ENCODE assay signal across 19 cellular contexts in genomic region chr22:17994424-17995108, GRCh38. TPM values are rescaled to one million over a fixed set of nuclear protein-coding genes. Genes with fewer than 3 reads are reported as not detected.
DNase-seq lines count a peak whose midpoint lies in the region; ATAC-seq and TF ChIP-seq lines count a peak whose summit lies in the region.
"Had no signal": no experiment of that assay in that cellular context is flagged by ENCODE, and none has a peak within 500 bp of the region (broad histone marks: within the 10 kb centered on the region; RNA-seq: fewer than 3 reads in every experiment).

No MANE protein-coding gene starts in this region.

- H3K79me2 ChIP-seq in OCI-LY7 (ENCODE audit: insufficient read depth, low read depth, low read length), result peaks cover 96% of the 10 kb centered on the region

- no peak for ATAC-seq in GM18520 (IDR thresholded peaks at IDR 0.05; ENCODE audit: unreplicated experiment)
- ATAC-seq: A549 had no signal

- H3K4me1 ChIP-seq in OCI-LY7 (ENCODE audit: insufficient read depth, low read length, poor library complexity, severe bottlenecking), result peaks cover 97% of the 10 kb centered on the region
- H3K4me1 ChIP-seq in sigmoid colon, result peaks cover 0 to 72% (median 53%) of the 10 kb centered on the region in 4 donors

- H4K20me1 ChIP-seq in OCI-LY7 (ENCODE audit: insufficient read depth, low read length), result peaks cover 38% of the 10 kb centered on the region

- no peaks in the 10 kb centered on the region for H3K9me3 Mint-ChIP-seq in activated naive CD8-positive, alpha-beta T cell (ENCODE audit: low read depth)
- H3K9me3 Mint-ChIP-seq in activated naive CD8-positive, alpha-beta T cell treated with anti-CD3 and anti-CD28 coated beads for 36 hours, result no peaks in the 10 kb centered on the region
- H3K9me3 Mint-ChIP-seq: activated T-helper 1 cell treated with anti-CD3 and anti-CD28 coated beads, Interleukin-12 subunit alpha, Interleukin-12 subunit beta, Interleukin-2, Interleukin-4 antibody, amounts not matched to agents 30 ng/mL and 10 ng/mL and 1 ng/mL, durations not matched to agents 14 hours and 24 hours and 36 hours; H9 had no signal

- POLR2A ChIA-PET in OCI-LY7 (lab: Charles Lee), result interaction anchor here (0.6 to 2.3 kb wide), 5 partner anchors 30 to 96 kb away, joined by 3 to 7 read pairs (median 3); no protein-coding TSS in a partner anchor

- H3K27me3 ChIP-seq in sigmoid colon, result no peaks in the 10 kb centered on the region
- H3K27me3 ChIP-seq: SJSA1, vagina had no signal

- H2AFZ ChIP-seq in OCI-LY7 (ENCODE audit: low read length), result no peak overlapping the region

- BruUV-seq in OCI-LY7 (replicated peaks; lab: Mats Ljungman, UMichigan), result no TSS peak

- no peak for DNase-seq in activated naive CD8-positive, alpha-beta T cell treated with anti-CD3 and anti-CD28 coated beads for 36 hours
- DNase-seq in OCI-LY7 (ENCODE audit: low spot score) (peak; percentile 89), glomerular visceral epithelial cell (ENCODE audit: extremely low spot score) (peak; percentile 83), sigmoid colon (peak; percentile 14), SK-N-DZ (ENCODE audit: low spot score) (no peak)
- no peak for DNase-seq in activated CD4-positive, alpha-beta T cell treated with anti-CD3 and anti-CD28 coated beads, Interleukin-2, amount 50 U/mL, for 48 hours
- DNase-seq: activated CD4-positive, alpha-beta T cell treated with anti-CD3 and anti-CD28 coated beads, Interleukin-2, amount 50 U/mL, for 4 hours; caudate nucleus; COR-L47; H9; hippocampal formation; NCI-H1930; NCI-H510A had no signal

- WGBS in sigmoid colon, 2 donors, result 69 to 81% methylated on average over 10 of the region's 10 CpGs

- intact Hi-C loops in OCI-LY7 (cut with micrococcal nuclease; ENCODE audit: unreplicated experiment), result loop anchor here (5.0 kb wide), 1 partner anchor 72 kb away; no protein-coding TSS in a partner anchor
- intact Hi-C loops in sigmoid colon (cut with DNase I), result no loop called here

- H3K4me2 ChIP-seq in OCI-LY7 (ENCODE audit: low read length), result peak overlapping the region; percentile 90
- H3K4me2 ChIP-seq: A549 had no signal

- TF ChIP-seq CTCF in OCI-LY7 (conservative IDR thresholded peaks at IDR 0.05; ENCODE audit: low read length) (peak; percentile 47), sigmoid colon (IDR thresholded peaks at IDR 0.05) (no peak)

- H3K9me2 ChIP-seq in OCI-LY7 (ENCODE audit: insufficient read depth, low read length), result no peaks in the 10 kb centered on the region

- TF ChIP-seq POLR2A in sigmoid colon (IDR thresholded peaks at IDR 0.05), result no peak

- H3K36me3 Mint-ChIP-seq in activated naive CD8-positive, alpha-beta T cell, result no peaks in the 10 kb centered on the region
- peaks cover 5% of the 10 kb centered on the region for H3K36me3 Mint-ChIP-seq in activated naive CD8-positive, alpha-beta T cell treated with anti-CD3 and anti-CD28 coated beads for 36 hours

- peaks cover 28% of the 10 kb centered on the region for H3K36me3 ChIP-seq in OCI-LY7 (ENCODE audit: insufficient read depth, low read length)
- H3K36me3 ChIP-seq in sigmoid colon, result no peaks in the 10 kb centered on the region
- H3K36me3 ChIP-seq: vagina had no signal

- CTCF ChIA-PET in OCI-LY7 (lab: Charles Lee; ENCODE audit: unreplicated experiment), result no interaction called here

- H3K4me3 ChIP-seq in OCI-LY7 (ENCODE audit: low read depth, low read length, poor library complexity, severe bottlenecking), result peak overlapping the region; percentile 62
- H3K4me3 ChIP-seq in sigmoid colon, result no peak overlapping the region
- H3K4me3 ChIP-seq: A549, SJSA1, vagina had no signal

- TF ChIP-seq EP300 in sigmoid colon (IDR thresholded peaks at IDR 0.05), result no peak

- H3K27ac ChIP-seq in OCI-LY7 (ENCODE audit: low read depth, low read length, poor library complexity, severe bottlenecking) (peak overlapping the region; percentile 96), sigmoid colon (no peak overlapping the region)
- H3K27ac ChIP-seq: A549, SJSA1, vagina had no signal

- H3K9me3 ChIP-seq in OCI-LY7 (ENCODE audit: low read length), result no peaks in the 10 kb centered on the region
- H3K9me3 ChIP-seq in sigmoid colon, result no peaks in the 10 kb centered on the region
- H3K9me3 ChIP-seq: A549, SJSA1, vagina had no signal

- H3K4me1 Mint-ChIP-seq in activated naive CD8-positive, alpha-beta T cell (ENCODE audit: low read depth), result peaks cover 36% of the 10 kb centered on the region
- H3K4me1 Mint-ChIP-seq in activated naive CD8-positive, alpha-beta T cell treated with anti-CD3 and anti-CD28 coated beads for 36 hours, result peaks cover 38% of the 10 kb centered on the region

- no peak overlapping the region for H3K4me3 Mint-ChIP-seq in activated naive CD8-positive, alpha-beta T cell
- no peak overlapping the region for H3K4me3 Mint-ChIP-seq in activated naive CD8-positive, alpha-beta T cell treated with anti-CD3 and anti-CD28 coated beads for 36 hours
- H3K4me3 Mint-ChIP-seq: activated T-helper 1 cell treated with anti-CD3 and anti-CD28 coated beads, Interleukin-12 subunit alpha, Interleukin-12 subunit beta, Interleukin-2, Interleukin-4 antibody, amounts not matched to agents 30 ng/mL and 10 ng/mL and 1 ng/mL, durations not matched to agents 14 hours and 24 hours and 36 hours; H9 had no signal

- H3K27ac Mint-ChIP-seq in activated naive CD8-positive, alpha-beta T cell, result peak overlapping the region; percentile 41
- no peak overlapping the region for H3K27ac Mint-ChIP-seq in activated naive CD8-positive, alpha-beta T cell treated with anti-CD3 and anti-CD28 coated beads for 36 hours
- H3K27ac Mint-ChIP-seq: activated T-helper 1 cell treated with anti-CD3 and anti-CD28 coated beads, Interleukin-12 subunit alpha, Interleukin-12 subunit beta, Interleukin-2, Interleukin-4 antibody, amounts not matched to agents 30 ng/mL and 10 ng/mL and 1 ng/mL, durations not matched to agents 14 hours and 24 hours and 36 hours had no signal

- no peaks in the 10 kb centered on the region for H3K27me3 Mint-ChIP-seq in activated naive CD8-positive, alpha-beta T cell
- no peaks in the 10 kb centered on the region for H3K27me3 Mint-ChIP-seq in activated naive CD8-positive, alpha-beta T cell treated with anti-CD3 and anti-CD28 coated beads for 36 hours

RNA-seq across cellular contexts. Expression of gene MICAL3, which starts 29.8 kb away (rescaled TPM):
- total RNA-seq in activated naive CD8-positive, alpha-beta T cell treated with anti-CD3 and anti-CD28 coated beads for 36 hours, result 10 to 100 TPM; 36.6 to 41.3 TPM
- 80.9 and 93.2 TPM in 2 replicates for total RNA-seq in OCI-LY7 (2014; rRNA removed; shearing (Covaris generic))
- total RNA-seq in OCI-LY7 (2022), result 175 and 210 TPM in 2 replicates
- 10 to 100 TPM; 26.3 to 94.2 (median 45.0) TPM for total RNA-seq in sigmoid colon
- polyA plus RNA-seq in sigmoid colon, result 10 to 100 TPM in 2 of 3 donors, 1 to 10 TPM in 1; 9.6 to 36.3 (median 16.9) TPM
- polyA plus RNA-seq in SK-N-DZ (2014; cell fraction: cytosol; rRNA removed), result 13.9 and 17.8 TPM in 2 replicates
- 12.3 and 33.7 TPM in 2 replicates for polyA plus RNA-seq in SK-N-DZ (2014; cell fraction: nucleus; rRNA removed)

Comparison
In these comparisons a context has a peak if more than half of its experiments do, and no peak if none do; other contexts are left out.
1. DNase-seq: peak in OCI-LY7 (single experiment), glomerular visceral epithelial cell (single experiment) and sigmoid colon (single experiment); none in activated naive CD8-positive, alpha-beta T cell treated with anti-CD3 and anti-CD28 coated beads for 36 hours (single experiment), activated CD4-positive, alpha-beta T cell treated with anti-CD3 and anti-CD28 coated beads, Interleukin-2, amount 50 U/mL, for 48 hours (0 of 2) and SK-N-DZ (single experiment).